In genomic region chr1:77513839-77514763, GRCh38 we compare ENCODE assay signal across 9 cellular contexts.
DNase-seq lines count a peak whose midpoint lies in the region; ATAC-seq, FAIRE-seq and TF ChIP-seq lines count a peak whose summit lies in the region.
"Had no signal": no experiment of that assay in that cellular context is flagged by ENCODE, and none has a peak within 500 bp of the region (broad histone marks: within the 10 kb centered on the region; RNA-seq: fewer than 3 reads in every experiment).

No MANE protein-coding gene starts in this region.

- peak overlapping the region; percentile 90 for H3K27ac ChIP-seq in HUES64 (ENCODE audit: low read depth, low read length)
- H3K27ac ChIP-seq in thoracic aorta: no peak overlapping the region

- WGBS in HUES64: 74% methylated on average over 16 of the region's 17 CpGs

- peaks cover 21% of the 10 kb centered on the region for H3K4me1 ChIP-seq in HUES64 (ENCODE audit: insufficient read depth, low read length)
- peaks cover 4 to 5% of the 10 kb centered on the region in 2 donors for H3K4me1 ChIP-seq in thoracic aorta (ENCODE audit: control insufficient read depth in 1 of 2, low read depth in 2 of 2)

- no peaks in the 10 kb centered on the region for H3K9me3 ChIP-seq in HUES64 (ENCODE audit: insufficient read depth, low read depth, low read length)
- peaks cover 8% of the 10 kb centered on the region for H3K9me3 ChIP-seq in thoracic aorta

- H3K27me3 ChIP-seq in HUES64 (ENCODE audit: insufficient read depth, low read length) (no peaks in the 10 kb centered on the region), thoracic aorta (replicated peaks; ENCODE audit: insufficient read depth) (no peaks in the 10 kb centered on the region)

- ATAC-seq in thoracic aorta (ENCODE audit: insufficient number of reproducible peaks, low FRiP score, low read depth): no peak

- no peaks in the 10 kb centered on the region for H3K36me3 ChIP-seq in HUES64 (ENCODE audit: insufficient read depth, low read length)
- no peaks in the 10 kb centered on the region for H3K36me3 ChIP-seq in thoracic aorta

- H3K9ac ChIP-seq in HUES64 (ENCODE audit: low read depth, low read length): peak overlapping the region; percentile 58

- TF ChIP-seq CTCF in thoracic aorta (IDR thresholded peaks at IDR 0.05): no peak

- DNase-seq in dermis blood vessel endothelial cell: peak; percentile 88
- DNase-seq in kidney tubule cell (ENCODE audit: low spot score): peak; percentile 58
- no peak for DNase-seq in thoracic aorta (ENCODE audit: low spot score)
- no peak for DNase-seq in NOMO-1 treated with dmso at 0.1 percent for 144 hours (lab: John Stamatoyannopoulos, UW; ENCODE audit: unreplicated experiment)
- DNase-seq in NCI-H2196 (lab: John Stamatoyannopoulos, UW; ENCODE audit: unreplicated experiment): no peak
- no peak for DNase-seq in GM12892 (ENCODE audit: insufficient read length)
- DNase-seq in NCI-H1930 (lab: John Stamatoyannopoulos, UW): no peak
- DNase-seq: activated CD8-positive, alpha-beta memory T cell treated with anti-CD3 and anti-CD28 coated beads, Interleukin-2, amount 50 U/mL, for 4 hours had no signal

- FAIRE-seq in GM12892 (lab: Jason Lieb, UNC): no peak

- peak overlapping the region; percentile 27; the same call in 1 of the 2 replicates for H3K4me3 ChIP-seq in HUES64 (ENCODE audit: low read length)
- H3K4me3 ChIP-seq in thoracic aorta: peak overlapping the region; percentile 25

- no peak for TF ChIP-seq POLR2A in GM12892 (IDR thresholded peaks at IDR 0.05; ENCODE audit: low read depth, low read length)

Comparison
In these comparisons a context has a peak if more than half of its experiments do, and no peak if none do; other contexts are left out.
1. DNase-seq: peak in dermis blood vessel endothelial cell (single experiment) and kidney tubule cell (single experiment); none in thoracic aorta (single experiment), NOMO-1 treated with dmso at 0.1 percent for 144 hours (single experiment), NCI-H2196 (single experiment), GM12892 (single experiment) and NCI-H1930 (0 of 2).